Comparison of ENCODE assay signal across 5 cellular contexts in genomic region chr7:44562622-44562962, GRCh38. TPM values are rescaled to one million over a fixed set of nuclear protein-coding genes. Genes with fewer than 3 reads are reported as not detected.
"Had no signal": no experiment of that assay in that cellular context is flagged by ENCODE, and none has a peak within 500 bp of the region (broad histone marks: within the 10 kb centered on the region; RNA-seq: fewer than 3 reads in every experiment).

No MANE protein-coding gene starts in this region.

RNA-seq across cellular contexts. Expression of gene NPC1L1, which starts 21.5 kb away (rescaled TPM):
- total RNA-seq: mammary epithelial cell, osteoblast, thyroid gland had no signal
- polyA plus RNA-seq: immature natural killer cell; mammary epithelial cell; naive thymus-derived CD8-positive, alpha-beta T cell had no signal
